In genomic region chr1:154220970-154221814, GRCh38 we compare ENCODE assay signal across 8 cellular contexts. TPM values are rescaled to one million over a fixed set of nuclear protein-coding genes. Genes with fewer than 3 reads are reported as not detected.
DNase-seq lines count a peak whose midpoint lies in the region; ATAC-seq and TF ChIP-seq lines count a peak whose summit lies in the region.

No MANE protein-coding gene starts in this region.

- TF ChIP-seq CTCF in gastroesophageal sphincter (IDR thresholded peaks at IDR 0.05) (no peak), suprapubic skin (IDR thresholded peaks at IDR 0.05) (no peak)

- TF ChIP-seq POLR2A in gastroesophageal sphincter (IDR thresholded peaks at IDR 0.05) = peak in 1 of 2 donors; percentile 51
- TF ChIP-seq POLR2A in suprapubic skin (IDR thresholded peaks at IDR 0.05) = no peak

- TF ChIP-seq EP300 in gastroesophageal sphincter (IDR thresholded peaks at IDR 0.05) (no peak), suprapubic skin (IDR thresholded peaks at IDR 0.05) (no peak)

- DNase-seq in NCI-H2227 (lab: John Stamatoyannopoulos, UW; ENCODE audit: unreplicated experiment) (peak; percentile 66), NCI-H2227 treated with DMSO at 0.1 percent for 48 hours (lab: John Stamatoyannopoulos, UW) (no peak), RKO (ENCODE audit: low spot score) (peak; percentile 68), occipital lobe (lab: John Stamatoyannopoulos, UW) (peak; percentile 70), suprapubic skin (ENCODE audit: low spot score in 2 of 2) (peak; percentile 86 to 88)
- peak; percentile 90 for DNase-seq in activated effector memory CD4-positive, alpha-beta T cell treated with anti-CD3 and anti-CD28 coated beads, Interleukin-2, amount 50 U/mL, for 16 hours

- ATAC-seq in HG02970 (IDR thresholded peaks at IDR 0.05; ENCODE audit: low FRiP score, unreplicated experiment) = peak; percentile 16
- ATAC-seq in gastroesophageal sphincter = peak; percentile 35

- H3K9me3 ChIP-seq in gastroesophageal sphincter = no peaks in the 10 kb centered on the region
- H3K9me3 ChIP-seq in suprapubic skin = no peaks in the 10 kb centered on the region

- peaks cover 5 to 77% (median 14%) of the 10 kb centered on the region in 3 donors for H3K4me1 ChIP-seq in gastroesophageal sphincter
- H3K4me1 ChIP-seq in suprapubic skin = peaks cover 64% of the 10 kb centered on the region

- WGBS in gastroesophageal sphincter (ENCODE audit: low coverage in 1 of 2), 2 donors = 0% methylated on average over 8 to 11 of the region's 59 CpGs
- WGBS in suprapubic skin = 2% methylated on average over 44 of the region's 59 CpGs

- H3K4me3 ChIP-seq in gastroesophageal sphincter (peak overlapping the region; percentile 57 to 71), suprapubic skin (peak overlapping the region; percentile 68)

- H3K36me3 ChIP-seq in gastroesophageal sphincter (peaks cover 0 to 39% of the 10 kb centered on the region in 2 donors), suprapubic skin (peaks cover 23% of the 10 kb centered on the region)

- H3K27ac ChIP-seq in gastroesophageal sphincter (peak overlapping the region; percentile 83 to 99 (median 98)), suprapubic skin (peak overlapping the region; percentile 98)

- no peaks in the 10 kb centered on the region for H3K27me3 ChIP-seq in gastroesophageal sphincter
- H3K27me3 ChIP-seq in suprapubic skin = no peaks in the 10 kb centered on the region

RNA-seq across cellular contexts. Expression of gene UBAP2L, which starts 0.4 kb away (rescaled TPM):
- total RNA-seq in gastroesophageal sphincter (10 to 100 TPM; 71.6 to 79.9 (median 75.1) TPM), occipital lobe (43.5 TPM), suprapubic skin (100 to 1,000 TPM in 1 of 4 donors, 10 to 100 TPM in 3; 69.8 to 124 (median 83.0) TPM)

RNA-seq across cellular contexts. Expression of gene CFAP141, which starts 15.1 kb away (rescaled TPM):
- total RNA-seq in gastroesophageal sphincter (not detected), occipital lobe (not detected), suprapubic skin (not detected)

RNA-seq across cellular contexts. Expression of gene TPM3, which starts 29.3 kb away (rescaled TPM):
- 100 to 1,000 TPM in 3 of 4 donors, 10 to 100 TPM in 1; 95.9 to 275 (median 151) TPM for total RNA-seq in gastroesophageal sphincter
- total RNA-seq in occipital lobe = 208 TPM
- total RNA-seq in suprapubic skin = 100 to 1,000 TPM; 156 to 192 (median 181) TPM

RNA-seq across cellular contexts. Expression of gene HAX1, which starts 51.2 kb away (rescaled TPM):
- total RNA-seq in gastroesophageal sphincter = 100 to 1,000 TPM in 3 of 4 donors, 10 to 100 TPM in 1; 86.7 to 128 (median 120) TPM
- total RNA-seq in occipital lobe = 57.7 TPM
- total RNA-seq in suprapubic skin = 10 to 100 TPM; 66.0 to 88.3 (median 78.4) TPM
